In the genomic region with DNA sequence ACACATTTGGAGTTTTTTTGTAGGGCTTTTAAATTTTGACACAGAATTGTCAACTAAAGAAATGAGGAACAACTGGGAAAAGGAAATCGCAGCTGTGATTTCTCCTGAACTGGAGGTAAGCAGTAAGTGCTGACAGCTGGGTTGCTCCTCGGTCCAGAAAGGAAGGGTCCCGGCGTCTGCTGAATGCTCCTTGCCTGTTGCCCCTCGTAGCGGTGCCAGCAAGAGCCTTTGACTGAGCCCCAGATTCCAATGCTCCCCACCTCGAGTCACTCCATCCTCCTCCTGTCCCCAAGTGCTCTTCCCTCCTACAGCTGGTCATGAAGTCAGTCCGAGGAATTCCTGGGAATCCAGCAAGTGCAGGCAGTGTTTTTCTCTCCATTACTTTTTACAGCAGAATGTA, we compare ENCODE assay signal across 14 cellular contexts.
"Had no signal": no experiment of that assay in that cellular context is flagged by ENCODE, and none has a peak within 500 bp of the region (broad histone marks: within the 10 kb centered on the region; RNA-seq: fewer than 3 reads in every experiment).

No MANE protein-coding gene starts in this region.

- DNase-seq: activated CD4-positive, CD25-positive, alpha-beta regulatory T cell treated with anti-CD3 and anti-CD28 coated beads, Interleukin-2, amount 50 U/mL, for 72 hours; activated naive CD4-positive, alpha-beta T cell treated with anti-CD3 and anti-CD28 coated beads, Interleukin-2, amount 50 U/mL, for 16 hours; amygdala; cerebellar nuclear complex; dermis blood vessel endothelial cell; endodermal cell; erythroblast; kidney glomerular epithelial cell; posterior cingulate gyrus; SHP77; stimulated activated naive CD4-positive, alpha-beta T cell; T-helper 9 cell; upper lobe of left lung had no signal

- H3K9me3 Mint-ChIP-seq: brain, endodermal cell had no signal

- H3K4me3 Mint-ChIP-seq: brain, endodermal cell had no signal

- H3K27me3 Mint-ChIP-seq: brain had no signal
